Comparison of ENCODE assay signal across 8 cellular contexts in genomic region chr9:133428579-133429215, GRCh38. TPM values are rescaled to one million over a fixed set of nuclear protein-coding genes. Genes with fewer than 3 reads are reported as not detected.
A peak's percentile ranks its signal among the peaks of the same experiment; 100 is the strongest.
DNase-seq lines count a peak whose midpoint lies in the region; ATAC-seq and TF ChIP-seq lines count a peak whose summit lies in the region.

No MANE protein-coding gene starts in this region.

- POLR2A ChIA-PET in RWPE1 (lab: Yijun Ruan, JAX; ENCODE audit: low non-redundant PET) = no interaction called here

- intact Hi-C loops in right cardiac atrium (cut with DNase I) = no loop called here

- H3K27ac ChIP-seq in RWPE1 = no peak overlapping the region
- no peak overlapping the region for H3K27ac ChIP-seq in right cardiac atrium (ENCODE audit: low read length)

- H3K4me3 Mint-ChIP-seq in stimulated activated effector memory CD8-positive, alpha-beta T cell treated with anti-CD3 and anti-CD28 coated beads, Interleukin-12 subunit alpha, Interleukin-12 subunit beta, amount 100 ng/mL, for 72 hours = peak overlapping the region; percentile 32

- TF ChIP-seq CTCF in RWPE1 (conservative IDR thresholded peaks at IDR 0.05; ENCODE audit: low read depth) = no peak

- H3K27ac Mint-ChIP-seq in stimulated activated effector memory CD8-positive, alpha-beta T cell treated with anti-CD3 and anti-CD28 coated beads, Interleukin-12 subunit alpha, Interleukin-12 subunit beta, amount 100 ng/mL, for 72 hours = no peak overlapping the region

- ATAC-seq in right cardiac atrium (peak in 1 of 2 donors; percentile 34), HG03469 (IDR thresholded peaks at IDR 0.05; ENCODE audit: unreplicated experiment) (no peak)
- ATAC-seq in stimulated activated effector memory CD8-positive, alpha-beta T cell treated with anti-CD3 and anti-CD28 coated beads, Interleukin-12 subunit alpha, Interleukin-12 subunit beta, amount 100 ng/mL, for 72 hours = peak; percentile 55

- H3K36me3 Mint-ChIP-seq in stimulated activated effector memory CD8-positive, alpha-beta T cell treated with anti-CD3 and anti-CD28 coated beads, Interleukin-12 subunit alpha, Interleukin-12 subunit beta, amount 100 ng/mL, for 72 hours = no peaks in the 10 kb centered on the region

- H3K9me3 Mint-ChIP-seq in stimulated activated effector memory CD8-positive, alpha-beta T cell treated with anti-CD3 and anti-CD28 coated beads, Interleukin-12 subunit alpha, Interleukin-12 subunit beta, amount 100 ng/mL, for 72 hours = no peaks in the 10 kb centered on the region

- WGBS in right cardiac atrium = 1% methylated on average over 68 of the region's 69 CpGs

- no peaks in the 10 kb centered on the region for H3K9me3 ChIP-seq in right cardiac atrium (ENCODE audit: control insufficient read depth, low read length)

- no peaks in the 10 kb centered on the region for H3K27me3 ChIP-seq in right cardiac atrium (ENCODE audit: control insufficient read depth, insufficient read depth)

- DNase-seq in NCI-H1417 (lab: John Stamatoyannopoulos, UW) (peak in 2 of 3 experiments; percentile 35 to 48), NCI-H1417 treated with DMSO at 0.1 percent for 48 hours (lab: John Stamatoyannopoulos, UW) (no peak), RWPE1 (ENCODE audit: low spot score) (peak; percentile 57), right cardiac atrium (no peak), cortex of kidney (lab: John Stamatoyannopoulos, UW) (no peak)
- no peak for DNase-seq in stimulated activated effector memory CD8-positive, alpha-beta T cell treated with anti-CD3 and anti-CD28 coated beads, Interleukin-12 subunit alpha, Interleukin-12 subunit beta, amount 100 ng/mL, for 72 hours (ENCODE audit: low spot score in 2 of 2)
- no peak for DNase-seq in stimulated activated CD4-positive, alpha-beta T cell treated with anti-CD3 and anti-CD28 coated beads, Interleukin-4, amount 100 ng/mL, for 24 hours

- no peaks in the 10 kb centered on the region for H3K4me1 ChIP-seq in right cardiac atrium (ENCODE audit: control insufficient read depth, insufficient read depth, low read length)

- CTCF ChIA-PET in RWPE1 (lab: Yijun Ruan, JAX) = interaction anchor here (1.0 kb wide), 1 partner anchor 58 kb away, joined by 4 read pairs; no protein-coding TSS in a partner anchor

- H3K4me1 Mint-ChIP-seq in stimulated activated effector memory CD8-positive, alpha-beta T cell treated with anti-CD3 and anti-CD28 coated beads, Interleukin-12 subunit alpha, Interleukin-12 subunit beta, amount 100 ng/mL, for 72 hours = no peaks in the 10 kb centered on the region

- H3K4me3 ChIP-seq in right cardiac atrium (ENCODE audit: low read length) = peak overlapping the region; percentile 17

RNA-seq across cellular contexts. Expression of gene ADAMTS13, which starts 6.5 kb away (rescaled TPM):
- total RNA-seq in right cardiac atrium = 1 to 10 TPM; 2.1 to 4.1 (median 3.5) TPM
- 4.6 TPM for polyA plus RNA-seq in right cardiac atrium

RNA-seq across cellular contexts. Expression of gene REXO4, which starts 10.9 kb away (rescaled TPM):
- 10 to 100 TPM; 11.9 to 16.3 (median 15.0) TPM for total RNA-seq in right cardiac atrium
- polyA plus RNA-seq in right cardiac atrium = 10.5 TPM

RNA-seq across cellular contexts. Expression of gene CACFD1, which starts 31.1 kb away (rescaled TPM):
- 10 to 100 TPM; 10.8 to 13.9 (median 13.8) TPM for total RNA-seq in right cardiac atrium
- polyA plus RNA-seq in right cardiac atrium = 12.8 TPM

RNA-seq across cellular contexts. Expression of gene SLC2A6, which starts 50.2 kb away (rescaled TPM):
- total RNA-seq in right cardiac atrium = 1 to 10 TPM; 1.7 to 4.0 (median 3.6) TPM
- 3.7 TPM for polyA plus RNA-seq in right cardiac atrium

RNA-seq across cellular contexts. Expression of gene STKLD1, which starts 52.5 kb away (rescaled TPM):
- 1 to 10 TPM in 1 of 4 donors, under 1 TPM in 2, not detected in 1; 0.31 to 1.0 (median 0.37) TPM for total RNA-seq in right cardiac atrium
- polyA plus RNA-seq in right cardiac atrium = 1.3 TPM

Comparison
In these comparisons a context has a peak if more than half of its experiments do, and no peak if none do; other contexts are left out.
1. DNase-seq: peak in NCI-H1417 (2 of 3) and RWPE1 (single experiment); none in NCI-H1417 treated with DMSO at 0.1 percent for 48 hours (single experiment), right cardiac atrium (0 of 3), stimulated activated effector memory CD8-positive, alpha-beta T cell treated with anti-CD3 and anti-CD28 coated beads, Interleukin-12 subunit alpha, Interleukin-12 subunit beta, amount 100 ng/mL, for 72 hours (0 of 2), stimulated activated CD4-positive, alpha-beta T cell treated with anti-CD3 and anti-CD28 coated beads, Interleukin-4, amount 100 ng/mL, for 24 hours (single experiment) and cortex of kidney (single experiment).